ENCODE assay signal across 9 cellular contexts in genomic region chr1:115052454-115053083, GRCh38. TPM values are rescaled to one million over a fixed set of nuclear protein-coding genes. Genes with fewer than 3 reads are reported as not detected.
A peak's percentile ranks its signal among the peaks of the same experiment; 100 is the strongest.
DNase-seq lines count a peak whose midpoint lies in the region; ATAC-seq and TF ChIP-seq lines count a peak whose summit lies in the region.
"Had no signal": no experiment of that assay in that cellular context is flagged by ENCODE, and none has a peak within 500 bp of the region (broad histone marks: within the 10 kb centered on the region; RNA-seq: fewer than 3 reads in every experiment).

No MANE protein-coding gene starts in this region.

- intact Hi-C loops in activated T-helper 2 cell treated with anti-CD3 and anti-CD28 coated beads, Interferon-gamma antibody, Interleukin-2, Interleukin-4, amounts not matched to agents 10 μg/mL and 5 μg/mL and 100 μg/mL, durations not matched to agents 14 hours and 24 hours and 36 hours (cut with micrococcal nuclease) = loop anchor here (1.0 kb wide), 1 partner anchor 73 kb away; no protein-coding TSS in a partner anchor

- no peak for TF ChIP-seq POLR2A in Peyer's patch (IDR thresholded peaks at IDR 0.05)
- no peak for TF ChIP-seq POLR2A in gastroesophageal sphincter (IDR thresholded peaks at IDR 0.05)

- H3K4me1 ChIP-seq in Peyer's patch (no peaks in the 10 kb centered on the region), gastroesophageal sphincter (peaks cover 0 to 52% (median 0%) of the 10 kb centered on the region in 3 donors)

- H3K36me3 ChIP-seq in Peyer's patch (no peaks in the 10 kb centered on the region), gastroesophageal sphincter (peaks cover 0 to 33% of the 10 kb centered on the region in 2 donors)

- H3K4me1 Mint-ChIP-seq in activated T-helper 2 cell treated with anti-CD3 and anti-CD28 coated beads, Interferon-gamma antibody, Interleukin-2, Interleukin-4, amounts not matched to agents 10 μg/mL and 5 μg/mL and 100 μg/mL, durations not matched to agents 14 hours and 24 hours and 36 hours (ENCODE audit: low read depth) = peaks cover 6% of the 10 kb centered on the region

- no peak overlapping the region for H3K4me3 Mint-ChIP-seq in activated T-helper 2 cell treated with anti-CD3 and anti-CD28 coated beads, Interferon-gamma antibody, Interleukin-2, Interleukin-4, amounts not matched to agents 10 μg/mL and 5 μg/mL and 100 μg/mL, durations not matched to agents 14 hours and 24 hours and 36 hours (ENCODE audit: low read depth)

- WGBS in gastroesophageal sphincter (ENCODE audit: low coverage in 1 of 2), 2 donors = 28 to 40% methylated on average over 9 of the region's 9 CpGs

- H3K27me3 ChIP-seq in Peyer's patch = no peaks in the 10 kb centered on the region
- no peaks in the 10 kb centered on the region for H3K27me3 ChIP-seq in gastroesophageal sphincter

- no peak overlapping the region for H3K27ac ChIP-seq in Peyer's patch
- peak overlapping the region in 2 of 4 donors; percentile 22 to 26 for H3K27ac ChIP-seq in gastroesophageal sphincter

- H3K4me3 ChIP-seq in Peyer's patch (no peak overlapping the region), gastroesophageal sphincter (no peak overlapping the region)

- no peaks in the 10 kb centered on the region for H3K9me3 Mint-ChIP-seq in activated T-helper 2 cell treated with anti-CD3 and anti-CD28 coated beads, Interferon-gamma antibody, Interleukin-2, Interleukin-4, amounts not matched to agents 10 μg/mL and 5 μg/mL and 100 μg/mL, durations not matched to agents 14 hours and 24 hours and 36 hours

- DNase-seq in DMS153 (lab: John Stamatoyannopoulos, UW) = peak; percentile 63
- peak; percentile 66 for DNase-seq in KBM-7
- DNase-seq in Peyer's patch = peak in 2 of 3 donors; percentile 54 to 88
- peak; percentile 27 for DNase-seq in activated T-helper 2 cell treated with anti-CD3 and anti-CD28 coated beads, Interferon-gamma antibody, Interleukin-2, Interleukin-4, amounts not matched to agents 10 μg/mL and 5 μg/mL and 100 μg/mL, durations not matched to agents 14 hours and 24 hours and 36 hours (ENCODE audit: low spot score)
- peak; percentile 61 for DNase-seq in pons (ENCODE audit: low spot score)
- no peak for DNase-seq in dedifferentiated amniotic fluid mesenchymal stem cell (ENCODE audit: extremely low spot score)

- no peaks in the 10 kb centered on the region for H3K36me3 Mint-ChIP-seq in activated T-helper 2 cell treated with anti-CD3 and anti-CD28 coated beads, Interferon-gamma antibody, Interleukin-2, Interleukin-4, amounts not matched to agents 10 μg/mL and 5 μg/mL and 100 μg/mL, durations not matched to agents 14 hours and 24 hours and 36 hours (ENCODE audit: low read depth)

- H3K9me3 ChIP-seq in Peyer's patch (no peaks in the 10 kb centered on the region), gastroesophageal sphincter (no peaks in the 10 kb centered on the region)

- TF ChIP-seq EP300 in gastroesophageal sphincter (IDR thresholded peaks at IDR 0.05) = no peak

- in situ Hi-C loops in KBM-7 (cut with MboI; ENCODE audit: low pct_unique_long_range_greater_than_20kb, low sequenced_read_pairs) = no loop called here

- no peak overlapping the region for H3K27ac Mint-ChIP-seq in activated T-helper 2 cell treated with anti-CD3 and anti-CD28 coated beads, Interferon-gamma antibody, Interleukin-2, Interleukin-4, amounts not matched to agents 10 μg/mL and 5 μg/mL and 100 μg/mL, durations not matched to agents 14 hours and 24 hours and 36 hours

- peaks cover 7% of the 10 kb centered on the region for H3K27me3 Mint-ChIP-seq in activated T-helper 2 cell treated with anti-CD3 and anti-CD28 coated beads, Interferon-gamma antibody, Interleukin-2, Interleukin-4, amounts not matched to agents 10 μg/mL and 5 μg/mL and 100 μg/mL, durations not matched to agents 14 hours and 24 hours and 36 hours (ENCODE audit: low read depth)

- TF ChIP-seq CTCF in Peyer's patch (IDR thresholded peaks at IDR 0.05) = peak; percentile 53 to 85 (median 78)
- TF ChIP-seq CTCF in gastroesophageal sphincter (IDR thresholded peaks at IDR 0.05) = peak; percentile 66 to 80 (median 76)

- ATAC-seq in GM21390 (IDR thresholded peaks at IDR 0.05; ENCODE audit: unreplicated experiment) = peak; percentile 81
- peak; percentile 48 for ATAC-seq in gastroesophageal sphincter

RNA-seq across cellular contexts. Expression of gene TSHB, which starts 22.9 kb away (rescaled TPM):
- total RNA-seq in Peyer's patch (not detected), gastroesophageal sphincter (not detected)
- total RNA-seq in activated T-helper 2 cell treated with anti-CD3 and anti-CD28 coated beads, Interferon-gamma antibody, Interleukin-2, Interleukin-4, amounts not matched to agents 10 μg/mL and 5 μg/mL and 100 μg/mL, durations not matched to agents 14 hours and 24 hours and 36 hours = not detected in 2 replicates
- total RNA-seq: T-helper 2 cell treated with Interferon-gamma antibody and Interleukin-4, amounts not matched to agents 100 ng/mL and 5 ng/mL, for 36 hours had no signal

RNA-seq across cellular contexts. Expression of gene TSPAN2, which starts 36.7 kb away (rescaled TPM):
- total RNA-seq in Peyer's patch = 1 to 10 TPM; 1.8 to 3.3 (median 2.6) TPM
- total RNA-seq in activated T-helper 2 cell treated with anti-CD3 and anti-CD28 coated beads, Interferon-gamma antibody, Interleukin-2, Interleukin-4, amounts not matched to agents 10 μg/mL and 5 μg/mL and 100 μg/mL, durations not matched to agents 14 hours and 24 hours and 36 hours = 0.27 and 0.76 TPM in 2 replicates
- 10 to 100 TPM; 53.7 to 85.1 (median 63.8) TPM for total RNA-seq in gastroesophageal sphincter

Comparison
In these comparisons a context has a peak if more than half of its experiments do, and no peak if none do; other contexts are left out.
1. RNA of gene TSPAN2, which starts 36.7 kb away (total RNA-seq): 53.7 to 85.1 TPM in gastroesophageal sphincter; 1.8 to 3.3 TPM in Peyer's patch and 0.27 to 0.76 TPM in activated T-helper 2 cell treated with anti-CD3 and anti-CD28 coated beads, Interferon-gamma antibody, Interleukin-2, Interleukin-4, amounts not matched to agents 10 μg/mL and 5 μg/mL and 100 μg/mL, durations not matched to agents 14 hours and 24 hours and 36 hours; every median in the first group is over 10 times any median in the second.